Comparison of ENCODE assay signal across 1 cellular context in the genomic region with DNA sequence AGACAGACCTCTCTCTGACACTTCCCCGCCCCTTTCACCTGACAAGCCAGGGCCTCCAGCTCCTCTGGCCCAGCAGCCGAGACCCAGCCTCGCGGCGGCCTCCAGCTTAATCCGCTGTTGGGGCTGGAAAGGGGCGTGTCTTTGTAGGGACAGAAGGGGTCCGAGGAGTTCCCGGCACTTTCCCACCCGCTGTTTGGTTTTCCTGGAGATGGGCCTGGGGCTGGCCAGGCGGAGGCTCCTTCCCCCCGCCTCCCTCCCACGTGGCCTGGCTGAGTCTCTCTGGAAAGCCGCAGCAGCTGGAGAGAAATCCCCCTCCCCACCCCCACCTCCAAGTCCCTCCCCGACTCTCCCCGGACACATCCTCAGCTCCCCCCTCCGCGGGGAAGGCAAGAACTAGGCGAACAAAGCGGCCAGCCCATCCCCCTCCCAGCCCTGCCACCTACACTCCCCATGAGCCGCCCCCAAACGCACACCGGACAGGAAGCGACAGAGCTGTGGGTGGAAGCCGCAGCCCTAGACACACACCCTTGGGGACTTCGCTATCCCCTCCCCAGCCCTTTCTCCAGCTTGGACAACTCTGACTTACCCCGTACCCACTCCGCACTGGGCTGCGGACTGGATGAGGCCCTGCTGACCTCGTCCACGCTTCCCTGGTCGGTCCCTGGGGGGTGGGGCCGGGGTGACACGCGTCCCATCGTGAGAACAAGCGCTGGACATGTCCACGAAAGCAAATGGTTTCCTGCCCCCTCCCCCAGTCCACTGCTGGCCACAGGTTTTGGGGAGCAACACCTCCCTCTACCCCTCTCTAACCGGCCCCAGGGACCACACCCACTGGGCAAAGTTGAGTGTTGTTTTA.
A peak's percentile ranks its signal among the peaks of the same experiment; 100 is the strongest.
TF ChIP-seq lines count a peak whose summit lies in the region.

No MANE protein-coding gene starts in this region.

TF ChIP-seq in HEK293, 187 proteins besides CTCF, POLR2A, EP300 and RAD21 (continued from another document):
- TF ChIP-seq, protein P1, sequence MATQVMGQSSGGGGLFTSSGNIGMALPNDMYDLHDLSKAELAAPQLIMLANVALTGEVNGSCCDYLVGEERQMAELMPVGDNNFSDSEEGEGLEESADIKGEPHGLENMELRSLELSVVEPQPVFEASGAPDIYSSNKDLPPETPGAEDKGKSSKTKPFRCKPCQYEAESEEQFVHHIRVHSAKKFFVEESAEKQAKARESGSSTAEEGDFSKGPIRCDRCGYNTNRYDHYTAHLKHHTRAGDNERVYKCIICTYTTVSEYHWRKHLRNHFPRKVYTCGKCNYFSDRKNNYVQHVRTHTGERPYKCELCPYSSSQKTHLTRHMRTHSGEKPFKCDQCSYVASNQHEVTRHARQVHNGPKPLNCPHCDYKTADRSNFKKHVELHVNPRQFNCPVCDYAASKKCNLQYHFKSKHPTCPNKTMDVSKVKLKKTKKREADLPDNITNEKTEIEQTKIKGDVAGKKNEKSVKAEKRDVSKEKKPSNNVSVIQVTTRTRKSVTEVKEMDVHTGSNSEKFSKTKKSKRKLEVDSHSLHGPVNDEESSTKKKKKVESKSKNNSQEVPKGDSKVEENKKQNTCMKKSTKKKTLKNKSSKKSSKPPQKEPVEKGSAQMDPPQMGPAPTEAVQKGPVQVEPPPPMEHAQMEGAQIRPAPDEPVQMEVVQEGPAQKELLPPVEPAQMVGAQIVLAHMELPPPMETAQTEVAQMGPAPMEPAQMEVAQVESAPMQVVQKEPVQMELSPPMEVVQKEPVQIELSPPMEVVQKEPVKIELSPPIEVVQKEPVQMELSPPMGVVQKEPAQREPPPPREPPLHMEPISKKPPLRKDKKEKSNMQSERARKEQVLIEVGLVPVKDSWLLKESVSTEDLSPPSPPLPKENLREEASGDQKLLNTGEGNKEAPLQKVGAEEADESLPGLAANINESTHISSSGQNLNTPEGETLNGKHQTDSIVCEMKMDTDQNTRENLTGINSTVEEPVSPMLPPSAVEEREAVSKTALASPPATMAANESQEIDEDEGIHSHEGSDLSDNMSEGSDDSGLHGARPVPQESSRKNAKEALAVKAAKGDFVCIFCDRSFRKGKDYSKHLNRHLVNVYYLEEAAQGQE (tag by site-specific recombination; IDR thresholded peaks at IDR 0.05): no peak
- TF ChIP-seq ZNF521 (tag by site-specific recombination; IDR thresholded peaks at IDR 0.05) (no peak), ZNF239 (tag by site-specific recombination; IDR thresholded peaks at IDR 0.05) (no peak), ZNF629 (tag by site-specific recombination; IDR thresholded peaks at IDR 0.05) (peak; percentile 19; the same call in 1 of the 2 replicates), BCL11A (tag by site-specific recombination; IDR thresholded peaks at IDR 0.05; ENCODE audit: low read depth) (no peak; the same call in 1 of the 2 replicates), TRIM28 (IDR thresholded peaks at IDR 0.05; ENCODE audit: borderline replicate concordance, low read length) (no peak), GFI1B (tag by site-specific recombination; IDR thresholded peaks at IDR 0.05) (no peak), GLI4 (tag by site-specific recombination; IDR thresholded peaks at IDR 0.05) (no peak), ZNF10 (tag by site-specific recombination; IDR thresholded peaks at IDR 0.05) (no peak), KLF8 (tag by site-specific recombination; IDR thresholded peaks at IDR 0.05) (no peak), ZNF791 (tag by site-specific recombination; IDR thresholded peaks at IDR 0.05) (no peak), ZNF843 (tag by site-specific recombination; IDR thresholded peaks at IDR 0.05) (no peak), ZNF132 (tag by site-specific recombination; IDR thresholded peaks at IDR 0.05; ENCODE audit: borderline replicate concordance) (no peak), ZNF610 (tag by site-specific recombination; IDR thresholded peaks at IDR 0.05; ENCODE audit: borderline replicate concordance) (peak; percentile 48; the same call in 1 of the 2 replicates), ZBTB8A (tag by site-specific recombination; IDR thresholded peaks at IDR 0.05) (no peak; the same call in 1 of the 2 replicates), ZNF501 (tag by site-specific recombination; IDR thresholded peaks at IDR 0.05) (no peak; the same call in 1 of the 2 replicates), ZNF416 (tag by site-specific recombination; IDR thresholded peaks at IDR 0.05) (no peak), ZFP3 (tag by site-specific recombination; IDR thresholded peaks at IDR 0.05; ENCODE audit: low read depth) (no peak)
- TF ChIP-seq, protein P2, sequence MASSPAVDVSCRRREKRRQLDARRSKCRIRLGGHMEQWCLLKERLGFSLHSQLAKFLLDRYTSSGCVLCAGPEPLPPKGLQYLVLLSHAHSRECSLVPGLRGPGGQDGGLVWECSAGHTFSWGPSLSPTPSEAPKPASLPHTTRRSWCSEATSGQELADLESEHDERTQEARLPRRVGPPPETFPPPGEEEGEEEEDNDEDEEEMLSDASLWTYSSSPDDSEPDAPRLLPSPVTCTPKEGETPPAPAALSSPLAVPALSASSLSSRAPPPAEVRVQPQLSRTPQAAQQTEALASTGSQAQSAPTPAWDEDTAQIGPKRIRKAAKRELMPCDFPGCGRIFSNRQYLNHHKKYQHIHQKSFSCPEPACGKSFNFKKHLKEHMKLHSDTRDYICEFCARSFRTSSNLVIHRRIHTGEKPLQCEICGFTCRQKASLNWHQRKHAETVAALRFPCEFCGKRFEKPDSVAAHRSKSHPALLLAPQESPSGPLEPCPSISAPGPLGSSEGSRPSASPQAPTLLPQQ (tag by site-specific recombination; IDR thresholded peaks at IDR 0.05): no peak
- TF ChIP-seq, protein P3, sequence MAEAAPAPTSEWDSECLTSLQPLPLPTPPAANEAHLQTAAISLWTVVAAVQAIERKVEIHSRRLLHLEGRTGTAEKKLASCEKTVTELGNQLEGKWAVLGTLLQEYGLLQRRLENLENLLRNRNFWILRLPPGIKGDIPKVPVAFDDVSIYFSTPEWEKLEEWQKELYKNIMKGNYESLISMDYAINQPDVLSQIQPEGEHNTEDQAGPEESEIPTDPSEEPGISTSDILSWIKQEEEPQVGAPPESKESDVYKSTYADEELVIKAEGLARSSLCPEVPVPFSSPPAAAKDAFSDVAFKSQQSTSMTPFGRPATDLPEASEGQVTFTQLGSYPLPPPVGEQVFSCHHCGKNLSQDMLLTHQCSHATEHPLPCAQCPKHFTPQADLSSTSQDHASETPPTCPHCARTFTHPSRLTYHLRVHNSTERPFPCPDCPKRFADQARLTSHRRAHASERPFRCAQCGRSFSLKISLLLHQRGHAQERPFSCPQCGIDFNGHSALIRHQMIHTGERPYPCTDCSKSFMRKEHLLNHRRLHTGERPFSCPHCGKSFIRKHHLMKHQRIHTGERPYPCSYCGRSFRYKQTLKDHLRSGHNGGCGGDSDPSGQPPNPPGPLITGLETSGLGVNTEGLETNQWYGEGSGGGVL (tag by site-specific recombination; IDR thresholded peaks at IDR 0.05): peak; percentile 100
- TF ChIP-seq, protein P4, sequence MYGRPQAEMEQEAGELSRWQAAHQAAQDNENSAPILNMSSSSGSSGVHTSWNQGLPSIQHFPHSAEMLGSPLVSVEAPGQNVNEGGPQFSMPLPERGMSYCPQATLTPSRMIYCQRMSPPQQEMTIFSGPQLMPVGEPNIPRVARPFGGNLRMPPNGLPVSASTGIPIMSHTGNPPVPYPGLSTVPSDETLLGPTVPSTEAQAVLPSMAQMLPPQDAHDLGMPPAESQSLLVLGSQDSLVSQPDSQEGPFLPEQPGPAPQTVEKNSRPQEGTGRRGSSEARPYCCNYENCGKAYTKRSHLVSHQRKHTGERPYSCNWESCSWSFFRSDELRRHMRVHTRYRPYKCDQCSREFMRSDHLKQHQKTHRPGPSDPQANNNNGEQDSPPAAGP (tag by site-specific recombination; IDR thresholded peaks at IDR 0.05): peak; percentile 87; the same call in 1 of the 2 replicates
- TF ChIP-seq, protein P5, sequence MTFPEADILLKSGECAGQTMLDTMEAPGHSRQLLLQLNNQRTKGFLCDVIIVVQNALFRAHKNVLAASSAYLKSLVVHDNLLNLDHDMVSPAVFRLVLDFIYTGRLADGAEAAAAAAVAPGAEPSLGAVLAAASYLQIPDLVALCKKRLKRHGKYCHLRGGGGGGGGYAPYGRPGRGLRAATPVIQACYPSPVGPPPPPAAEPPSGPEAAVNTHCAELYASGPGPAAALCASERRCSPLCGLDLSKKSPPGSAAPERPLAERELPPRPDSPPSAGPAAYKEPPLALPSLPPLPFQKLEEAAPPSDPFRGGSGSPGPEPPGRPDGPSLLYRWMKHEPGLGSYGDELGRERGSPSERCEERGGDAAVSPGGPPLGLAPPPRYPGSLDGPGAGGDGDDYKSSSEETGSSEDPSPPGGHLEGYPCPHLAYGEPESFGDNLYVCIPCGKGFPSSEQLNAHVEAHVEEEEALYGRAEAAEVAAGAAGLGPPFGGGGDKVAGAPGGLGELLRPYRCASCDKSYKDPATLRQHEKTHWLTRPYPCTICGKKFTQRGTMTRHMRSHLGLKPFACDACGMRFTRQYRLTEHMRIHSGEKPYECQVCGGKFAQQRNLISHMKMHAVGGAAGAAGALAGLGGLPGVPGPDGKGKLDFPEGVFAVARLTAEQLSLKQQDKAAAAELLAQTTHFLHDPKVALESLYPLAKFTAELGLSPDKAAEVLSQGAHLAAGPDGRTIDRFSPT (tag by site-specific recombination; IDR thresholded peaks at IDR 0.05): no peak
